ENCODE assay signal across 13 cellular contexts in the genomic region with DNA sequence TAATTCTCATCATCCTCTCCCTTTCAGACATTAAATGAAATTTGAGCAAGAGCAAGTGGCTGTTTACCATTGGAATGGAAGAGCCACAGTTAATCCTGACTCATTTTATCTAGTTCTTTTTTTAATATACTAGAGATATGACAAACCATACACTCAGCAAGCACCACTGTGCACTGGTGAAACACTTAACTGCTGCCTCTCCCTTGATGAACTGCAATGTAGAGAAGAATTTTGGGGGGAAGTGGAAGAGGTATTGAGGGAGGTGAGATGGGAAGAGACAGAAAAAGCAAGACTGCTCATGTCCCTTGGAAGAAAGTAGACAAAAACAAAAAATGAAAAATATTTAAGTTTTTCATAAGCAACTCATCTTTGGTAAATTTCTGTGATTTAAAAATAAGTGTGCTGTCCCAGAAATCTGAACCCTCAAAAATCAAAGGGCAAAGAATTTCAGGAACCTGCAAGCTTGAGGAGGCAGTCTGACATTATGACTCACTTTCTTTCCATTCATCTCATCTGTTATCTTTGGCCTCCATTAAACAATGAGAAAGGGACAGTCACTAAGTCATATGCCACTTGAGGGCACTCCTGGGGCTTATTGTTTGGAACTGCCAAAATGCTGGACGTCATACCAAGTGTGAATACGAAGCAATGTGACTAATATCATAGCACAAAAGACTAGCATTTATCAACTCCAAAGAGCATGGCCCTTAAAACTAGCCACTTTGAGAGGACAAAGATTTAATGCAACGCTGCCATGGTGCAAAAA.
DNase-seq lines count a peak whose midpoint lies in the region; ATAC-seq and TF ChIP-seq lines count a peak whose summit lies in the region.
"Had no signal": no experiment of that assay in that cellular context is flagged by ENCODE, and none has a peak within 500 bp of the region (broad histone marks: within the 10 kb centered on the region; RNA-seq: fewer than 3 reads in every experiment).

No MANE protein-coding gene starts in this region.

- no peak for TF ChIP-seq CTCF in fibroblast of mammary gland (conservative IDR thresholded peaks at IDR 0.05; ENCODE audit: control insufficient read depth, insufficient read depth, low read depth, low read length)

- no peak overlapping the region for H3K27ac Mint-ChIP-seq in activated T-cell treated with anti-CD3 and anti-CD28 coated beads, Interleukin-2, amount 50 U/mL, for 72 hours
- H3K27ac Mint-ChIP-seq in stimulated activated naive CD8-positive, alpha-beta T cell treated with anti-CD3 and anti-CD28 coated beads, Interleukin-15, Interleukin-2, amounts not matched to agents 100 ng/mL and 50 ng/mL, for 24 hours, result peak overlapping the region; percentile 81
- H3K27ac Mint-ChIP-seq: activated CD4-positive, alpha-beta T cell treated with anti-CD3 and anti-CD28 coated beads, Interleukin-2, amount 10 ng/mL, durations not matched to agents 7 days and 5 days; activated naive CD4-positive, alpha-beta T cell treated with anti-CD3 and anti-CD28 coated beads, Interleukin-2, amount 50 U/mL, for 24 hours had no signal

- H3K9me3 Mint-ChIP-seq in activated T-cell treated with anti-CD3 and anti-CD28 coated beads, Interleukin-2, amount 50 U/mL, for 72 hours, result no peaks in the 10 kb centered on the region
- no peaks in the 10 kb centered on the region for H3K9me3 Mint-ChIP-seq in stimulated activated naive CD8-positive, alpha-beta T cell treated with anti-CD3 and anti-CD28 coated beads, Interleukin-15, Interleukin-2, amounts not matched to agents 100 ng/mL and 50 ng/mL, for 24 hours
- H3K9me3 Mint-ChIP-seq: activated CD4-positive, alpha-beta T cell treated with anti-CD3 and anti-CD28 coated beads, Interleukin-2, amount 10 ng/mL, durations not matched to agents 7 days and 5 days; activated naive CD4-positive, alpha-beta T cell treated with anti-CD3 and anti-CD28 coated beads, Interleukin-2, amount 50 U/mL, for 24 hours had no signal

- no peaks in the 10 kb centered on the region for H3K36me3 Mint-ChIP-seq in activated T-cell treated with anti-CD3 and anti-CD28 coated beads, Interleukin-2, amount 50 U/mL, for 72 hours (ENCODE audit: insufficient read depth in 2 of 2)
- H3K36me3 Mint-ChIP-seq in stimulated activated naive CD8-positive, alpha-beta T cell treated with anti-CD3 and anti-CD28 coated beads, Interleukin-15, Interleukin-2, amounts not matched to agents 100 ng/mL and 50 ng/mL, for 24 hours (ENCODE audit: low read depth), result no peaks in the 10 kb centered on the region
- H3K36me3 Mint-ChIP-seq: activated naive CD4-positive, alpha-beta T cell treated with anti-CD3 and anti-CD28 coated beads, Interleukin-2, amount 50 U/mL, for 24 hours had no signal

- peak overlapping the region; percentile 12 to 59 for H3K4me3 Mint-ChIP-seq in activated T-cell treated with anti-CD3 and anti-CD28 coated beads, Interleukin-2, amount 50 U/mL, for 72 hours
- no peak overlapping the region for H3K4me3 Mint-ChIP-seq in stimulated activated naive CD8-positive, alpha-beta T cell treated with anti-CD3 and anti-CD28 coated beads, Interleukin-15, Interleukin-2, amounts not matched to agents 100 ng/mL and 50 ng/mL, for 24 hours
- H3K4me3 Mint-ChIP-seq: activated CD4-positive, alpha-beta T cell treated with anti-CD3 and anti-CD28 coated beads, Interleukin-2, amount 10 ng/mL, durations not matched to agents 7 days and 5 days; activated naive CD4-positive, alpha-beta T cell treated with anti-CD3 and anti-CD28 coated beads, Interleukin-2, amount 50 U/mL, for 24 hours had no signal

- peak in 1 of 2 donors; percentile 4 for DNase-seq in activated T-cell treated with anti-CD3 and anti-CD28 coated beads, Interleukin-2, amount 50 U/mL, for 72 hours
- DNase-seq in activated T-cell treated with anti-CD3 and anti-CD28 coated beads, Interleukin-2, amount 50 U/mL, for 1 hour, result no peak
- DNase-seq in RKO (ENCODE audit: low spot score), result peak; percentile 19
- peak; percentile 86 for DNase-seq in fibroblast of mammary gland (ENCODE audit: low read depth)
- DNase-seq in T1000 (lab: John Stamatoyannopoulos, UW), result no peak
- no peak for DNase-seq in NK-92 treated with Interleukin-12 subunit alpha and Interleukin-12 subunit beta, amount 100 ng/mL, for 24 hours (lab: John Stamatoyannopoulos, UW)
- DNase-seq: activated CD4-positive, alpha-beta T cell treated with anti-CD3 and anti-CD28 coated beads, Interleukin-2, amount 10 ng/mL, durations not matched to agents 7 days and 5 days; AML-193; stimulated activated CD4-positive, alpha-beta T cell treated with anti-CD3 and anti-CD28 coated beads, Interleukin-2, amount 100 ng/mL, for 24 hours had no signal

- H3K27me3 Mint-ChIP-seq in activated T-cell treated with anti-CD3 and anti-CD28 coated beads, Interleukin-2, amount 50 U/mL, for 72 hours (ENCODE audit: low read depth), result peaks cover 8% of the 10 kb centered on the region
- H3K27me3 Mint-ChIP-seq in stimulated activated naive CD8-positive, alpha-beta T cell treated with anti-CD3 and anti-CD28 coated beads, Interleukin-15, Interleukin-2, amounts not matched to agents 100 ng/mL and 50 ng/mL, for 24 hours, result no peaks in the 10 kb centered on the region
- H3K27me3 Mint-ChIP-seq: activated CD4-positive, alpha-beta T cell treated with anti-CD3 and anti-CD28 coated beads, Interleukin-2, amount 10 ng/mL, durations not matched to agents 7 days and 5 days had no signal

- peak; percentile 84 to 86 for ATAC-seq in activated T-cell treated with anti-CD3 and anti-CD28 coated beads, Interleukin-2, amount 50 U/mL, for 72 hours (replicated peaks in 1 of 2)
- ATAC-seq in HG03175 (IDR thresholded peaks at IDR 0.05; ENCODE audit: unreplicated experiment), result no peak
- ATAC-seq: K562 had no signal

- H3K4me1 Mint-ChIP-seq in activated T-cell treated with anti-CD3 and anti-CD28 coated beads, Interleukin-2, amount 50 U/mL, for 72 hours (ENCODE audit: low read depth), result peaks cover 16% of the 10 kb centered on the region
- H3K4me1 Mint-ChIP-seq in stimulated activated naive CD8-positive, alpha-beta T cell treated with anti-CD3 and anti-CD28 coated beads, Interleukin-15, Interleukin-2, amounts not matched to agents 100 ng/mL and 50 ng/mL, for 24 hours (ENCODE audit: low read depth), result peaks cover 22% of the 10 kb centered on the region
- H3K4me1 Mint-ChIP-seq: activated naive CD4-positive, alpha-beta T cell treated with anti-CD3 and anti-CD28 coated beads, Interleukin-2, amount 50 U/mL, for 24 hours had no signal

- H3K4me3 ChIP-seq in fibroblast of mammary gland (ENCODE audit: control insufficient read depth, low read depth, low read length), result no peak overlapping the region
- H3K4me3 ChIP-seq: K562 had no signal

Comparison
In these comparisons a context has a peak if more than half of its experiments do, and no peak if none do; other contexts are left out.
1. DNase-seq: peak in RKO (single experiment) and fibroblast of mammary gland (single experiment); none in activated T-cell treated with anti-CD3 and anti-CD28 coated beads, Interleukin-2, amount 50 U/mL, for 1 hour (single experiment), T1000 (single experiment) and NK-92 treated with Interleukin-12 subunit alpha and Interleukin-12 subunit beta, amount 100 ng/mL, for 24 hours (single experiment).